Comparison of ENCODE assay signal across 9 cellular contexts in genomic region chr3:89107461-89108035, GRCh38. TPM values are rescaled to one million over a fixed set of nuclear protein-coding genes. Genes with fewer than 3 reads are reported as not detected.
DNase-seq lines count a peak whose midpoint lies in the region; ATAC-seq, FAIRE-seq and TF ChIP-seq lines count a peak whose summit lies in the region.
"Had no signal": no experiment of that assay in that cellular context is flagged by ENCODE, and none has a peak within 500 bp of the region (broad histone marks: within the 10 kb centered on the region; RNA-seq: fewer than 3 reads in every experiment).

EPHA3 (plus strand) TSS chr3:89107621; CDS start chr3:89107749, 128 bp downstream.

- H3K9me3 ChIP-seq in duodenal mucosa (ENCODE audit: control insufficient read depth in 1 of 2, low read length in 2 of 2) (no peaks in the 10 kb centered on the region), HepG2 (ENCODE audit: low read length) (no peaks in the 10 kb centered on the region)

- BruUV-seq in HepG2 (replicated peaks; lab: Mats Ljungman, UMichigan): no TSS peak

- 4% methylated on average over 18 of the region's 29 CpGs for WGBS in HepG2 (ENCODE audit: low lambda C conversion rate)

- TF ChIP-seq EP300 in HepG2 (IDR thresholded peaks at IDR 0.05; ENCODE audit: low read depth in 2 of 2, low read length in 2 of 2) (no peak), HepG2 (CRISPR knock-in tag; IDR thresholded peaks at IDR 0.05; ENCODE audit: borderline replicate concordance) (no peak)

- H3K79me2 ChIP-seq in HepG2 (ENCODE audit: insufficient read depth, low read length): no peaks in the 10 kb centered on the region

- peak; percentile 94 for ATAC-seq in activated CD4-positive, alpha-beta T cell treated with anti-CD3 and anti-CD28 coated beads for 36 hours
- ATAC-seq in HepG2: peak; percentile 99

- peak; percentile 56 for DNase-seq in GM10248 (ENCODE audit: extremely low spot score)
- DNase-seq in HCEC 1CT: peak; percentile 78
- DNase-seq in LoVo (ENCODE audit: low spot score): peak; percentile 55
- DNase-seq in activated CD4-positive, alpha-beta T cell treated with anti-CD3 and anti-CD28 coated beads for 36 hours: peak; percentile 76
- peak; percentile 12 for DNase-seq in HepG2 (ENCODE audit: low spot score)
- DNase-seq in stimulated activated CD4-positive, alpha-beta T cell treated with anti-CD3 and anti-CD28 coated beads, Interleukin-4, amount 100 ng/mL, for 1 hour: peak; percentile 47
- no peak for DNase-seq in SKM-1 (lab: John Stamatoyannopoulos, UW; ENCODE audit: unreplicated experiment)

- no peak within 1 kb of the TSS for H3K27ac ChIP-seq in duodenal mucosa (ENCODE audit: low read depth, low read length)
- H3K27ac ChIP-seq in HepG2 (ENCODE audit: extremely low read length, insufficient read depth, low read length): no peak within 1 kb of the TSS

- peaks cover 16% of the 10 kb centered on the region for H3K4me1 Mint-ChIP-seq in activated CD4-positive, alpha-beta T cell treated with anti-CD3 and anti-CD28 coated beads for 36 hours

- CTCF ChIA-PET in GM10248 (lab: Yijun Ruan, JAX) (interaction anchor here (1.3 kb wide), 1 partner anchor 888 kb away, joined by 4 read pairs; no protein-coding TSS in a partner anchor), HepG2 (lab: Yijun Ruan, JAX; ENCODE audit: low intra/inter-chr PET ratio, low total read pairs) (no interaction called here)
- CTCF ChIA-PET in activated CD4-positive, alpha-beta T cell treated with anti-CD3 and anti-CD28 coated beads for 36 hours (lab: Charles Lee): interaction anchor here (0.6 kb wide), 1 partner anchor 842 kb away, joined by 3 read pairs; no protein-coding TSS in a partner anchor

- H3K36me3 Mint-ChIP-seq in activated CD4-positive, alpha-beta T cell treated with anti-CD3 and anti-CD28 coated beads for 36 hours (ENCODE audit: low read depth): no peaks in the 10 kb centered on the region

- H3K4me3 ChIP-seq in duodenal mucosa (ENCODE audit: low read depth in 1 of 2, low read length in 2 of 2) (peak within 1 kb of the TSS; percentile 69 to 74), HepG2 (replicated peaks in 1 of 3; ENCODE audit: insufficient read depth in 1 of 3, low read depth in 2 of 3, low read length in 3 of 3) (peak within 1 kb of the TSS in 1 of 3 experiments; percentile 53; a peak in 2 of 6 replicates)

- H3K27me3 ChIP-seq in duodenal mucosa (ENCODE audit: control insufficient read depth in 1 of 2, insufficient read depth in 2 of 2, low read length in 2 of 2) (peaks cover 0 to 14% of the 10 kb centered on the region in 2 donors), HepG2 (ENCODE audit: control insufficient read depth in 1 of 2, insufficient read depth in 2 of 2, low read length in 2 of 2) (peaks cover 0 to 8% of the 10 kb centered on the region in 2 experiments; a peak in 1 of 5 replicates)

- H3K4me1 ChIP-seq in duodenal mucosa (ENCODE audit: control insufficient read depth in 1 of 2, insufficient read depth in 2 of 2, low read length in 2 of 2) (peaks cover 7 to 8% of the 10 kb centered on the region in 2 donors), HepG2 (ENCODE audit: insufficient read depth, low read length) (peaks cover 12% of the 10 kb centered on the region; the same call in 1 of the 2 replicates)

- H3K9me3 Mint-ChIP-seq in activated CD4-positive, alpha-beta T cell treated with anti-CD3 and anti-CD28 coated beads for 36 hours (ENCODE audit: low read depth): peaks cover 2% of the 10 kb centered on the region

- no peak within 1 kb of the TSS for H3K27ac Mint-ChIP-seq in activated CD4-positive, alpha-beta T cell treated with anti-CD3 and anti-CD28 coated beads for 36 hours

- no peak for TF ChIP-seq CTCF in GM10248 (IDR thresholded peaks at IDR 0.05; ENCODE audit: control extremely low read depth, extremely low read depth, low read depth, missing control alignments)
- no peak for TF ChIP-seq CTCF in HepG2 (CRISPR knock-in tag; IDR thresholded peaks at IDR 0.05)

- no peak for FAIRE-seq in HepG2 (lab: Jason Lieb, UNC)
- FAIRE-seq: endometrium had no signal

- in situ Hi-C loops in HepG2 (cut with HindIII; ENCODE audit: extremely low pct_ligation_motif_present, low pct_unique_long_range_greater_than_20kb): no loop called here

- H3K36me3 ChIP-seq in duodenal mucosa (ENCODE audit: control insufficient read depth in 1 of 2, insufficient read depth in 2 of 2, low read length in 2 of 2) (no peaks in the 10 kb centered on the region), HepG2 (replicated peaks in 1 of 2; ENCODE audit: control insufficient read depth in 1 of 2, insufficient read depth in 2 of 2, low read length in 2 of 2) (no peaks in the 10 kb centered on the region)

- peaks cover 28% of the 10 kb centered on the region for H3K27me3 Mint-ChIP-seq in activated CD4-positive, alpha-beta T cell treated with anti-CD3 and anti-CD28 coated beads for 36 hours

- H2AFZ ChIP-seq in HepG2 (ENCODE audit: low read length): peak within 1 kb of the TSS; percentile 64

- peak within 1 kb of the TSS; percentile 62 for H3K4me3 Mint-ChIP-seq in activated CD4-positive, alpha-beta T cell treated with anti-CD3 and anti-CD28 coated beads for 36 hours

- H4K20me1 ChIP-seq in HepG2 (ENCODE audit: insufficient read depth, low read length): no peaks in the 10 kb centered on the region

- intact Hi-C loops in activated CD4-positive, alpha-beta T cell treated with anti-CD3 and anti-CD28 coated beads for 36 hours (cut with DNase I, micrococcal nuclease): no loop called here
- intact Hi-C loops in HepG2 (cut with micrococcal nuclease; ENCODE audit: unreplicated experiment): loop anchor here (10.0 kb wide), 1 partner anchor 747 kb away; no protein-coding TSS in a partner anchor

- H3K9ac ChIP-seq in duodenal mucosa (ENCODE audit: low read depth in 1 of 2, low read length in 2 of 2): peak within 1 kb of the TSS in 1 of 2 donors; percentile 35
- H3K9ac ChIP-seq in HepG2 (ENCODE audit: insufficient read depth, low read depth, low read length): no peak within 1 kb of the TSS

- peak within 1 kb of the TSS; percentile 73 for H3K4me2 ChIP-seq in HepG2 (ENCODE audit: low read depth, low read length)

- TF ChIP-seq POLR2A in HepG2 (IDR thresholded peaks at IDR 0.05; ENCODE audit: insufficient read depth in 1 of 2, low read depth in 2 of 2, low read length in 2 of 2): no peak

- POLR2A ChIA-PET in GM10248 (lab: Yijun Ruan, JAX): no interaction called here
- POLR2A ChIA-PET in activated CD4-positive, alpha-beta T cell treated with anti-CD3 and anti-CD28 coated beads for 36 hours (lab: Charles Lee): interaction anchor here (0.7 kb wide), 2 partner anchors 29 to 122 kb away, joined by 3 to 13 read pairs; no protein-coding TSS in a partner anchor
- POLR2A ChIA-PET in HepG2 (lab: Yijun Ruan, JAX): no interaction called here

- TF ChIP-seq RAD21 in HepG2 (CRISPR knock-in tag; IDR thresholded peaks at IDR 0.05): no peak

TF ChIP-seq in HepG2, 621 proteins besides CTCF, POLR2A, EP300 and RAD21 (continues in another document):
- TF ChIP-seq ZBTB44 (CRISPR knock-in tag; IDR thresholded peaks at IDR 0.05): 0 out of 2 replicates have a peak, but pooled peaks have one; percentile 43
- no peak for TF ChIP-seq HMG20B (CRISPR knock-in tag; conservative IDR thresholded peaks at IDR 0.05)
- no peak for TF ChIP-seq MTF1 (CRISPR knock-in tag; IDR thresholded peaks at IDR 0.05)
- no peak for TF ChIP-seq POLR2G (IDR thresholded peaks at IDR 0.05; ENCODE audit: low read depth, low read length)
- TF ChIP-seq ASH2L (IDR thresholded peaks at IDR 0.05; ENCODE audit: insufficient read length, low read depth, low read length): no peak
- no peak for TF ChIP-seq MZF1 (CRISPR knock-in tag; IDR thresholded peaks at IDR 0.05; ENCODE audit: borderline replicate concordance)
- TF ChIP-seq HMG20A (CRISPR knock-in tag; IDR thresholded peaks at IDR 0.05; ENCODE audit: borderline replicate concordance): no peak

RNA-seq across cellular contexts. Expression of gene EPHA3, which starts in this region (rescaled TPM):
- under 1 TPM; 0.07 to 0.09 TPM for total RNA-seq in activated CD4-positive, alpha-beta T cell treated with anti-CD3 and anti-CD28 coated beads for 36 hours
- not detected in 2 replicates for total RNA-seq in HepG2 (2016; rRNA removed; fragmentation: Illumina TruSeq; extraction: Trizol)
- total RNA-seq in HepG2 (2016; cell fraction: cytosol; rRNA removed; fragmentation: Illumina TruSeq; extraction: Trizol; ENCODE audit: low read depth): not detected in 2 replicates
- not detected in 2 replicates for total RNA-seq in HepG2 (2016; cell fraction: insoluble cytoplasmic fraction; rRNA removed; fragmentation: Illumina TruSeq; extraction: Trizol)
- not detected in 2 replicates for total RNA-seq in HepG2 (2016; cell fraction: membrane; rRNA removed; fragmentation: Illumina TruSeq; extraction: Trizol)
- not detected in 2 replicates for total RNA-seq in HepG2 (2016; cell fraction: nucleus; rRNA removed; fragmentation: Illumina TruSeq; extraction: Trizol)
- 0.01 TPM in 1 of 2 replicates, not detected in the other for polyA plus RNA-seq in HepG2 (2011; rRNA removed)
- 0.01 and 0.03 TPM in 2 replicates for polyA plus RNA-seq in HepG2 (2011; cell fraction: cytosol; rRNA removed)
- polyA plus RNA-seq in HepG2 (2011; cell fraction: nucleus; rRNA removed): not detected in 2 replicates
- polyA plus RNA-seq in HepG2 (2012): 0.03 and 0.07 TPM in 2 replicates
- polyA plus RNA-seq in HepG2 (2016; cell fraction: cytosol; fragmentation: Illumina TruSeq; extraction: Trizol; ENCODE audit: low read depth): not detected in 2 replicates
- not detected in 2 replicates for polyA plus RNA-seq in HepG2 (2016; cell fraction: insoluble cytoplasmic fraction; fragmentation: Illumina TruSeq; extraction: Trizol; ENCODE audit: low read depth)
- not detected in 2 replicates for polyA plus RNA-seq in HepG2 (2016; cell fraction: membrane; fragmentation: Illumina TruSeq; extraction: Trizol; ENCODE audit: low read depth)
- polyA plus RNA-seq in HepG2 (2016; cell fraction: nucleus; fragmentation: Illumina TruSeq; extraction: Trizol; ENCODE audit: insufficient read depth, low read depth): not detected in 2 replicates
- polyA minus RNA-seq in HepG2 (2011; rRNA and poly(A)+ RNA removed; ENCODE audit: low replicate concordance): not detected in 2 replicates
- not detected in 2 replicates for polyA minus RNA-seq in HepG2 (2011; cell fraction: cytosol; rRNA and poly(A)+ RNA removed)
- not detected in 2 replicates for polyA minus RNA-seq in HepG2 (2011; cell fraction: nucleus; rRNA and poly(A)+ RNA removed)

Comparison
In these comparisons a context has a peak if more than half of its experiments do, and no peak if none do; other contexts are left out.
1. Peak in DNase-seq and ATAC-seq in activated CD4-positive, alpha-beta T cell treated with anti-CD3 and anti-CD28 coated beads for 36 hours; RNA of the gene not detected or under 1 TPM.
2. Peak in DNase-seq, ATAC-seq and H3K4me2 ChIP-seq in HepG2; RNA of the gene not detected or under 1 TPM.